In genomic region chr4:102780476-102781144, GRCh38 we compare ENCODE assay signal across 1 cellular context.
A peak's percentile ranks its signal among the peaks of the same experiment; 100 is the strongest.
TF ChIP-seq lines count a peak whose summit lies in the region.

No MANE protein-coding gene starts in this region.

TF ChIP-seq in K562, 482 proteins besides CTCF, POLR2A, EP300 and RAD21 (continued from another document and continues in another):
- TF ChIP-seq RBM14 (IDR thresholded peaks at IDR 0.05; ENCODE audit: borderline replicate concordance, insufficient read depth, low read depth, low read length) (no peak), ZNF586 (CRISPR knock-in tag; conservative IDR thresholded peaks at IDR 0.05) (no peak), MEF2A (IDR thresholded peaks at IDR 0.05; ENCODE audit: control insufficient read depth, low read depth, low read length) (no peak), CSDE1 (IDR thresholded peaks at IDR 0.05) (no peak), SMARCC2 (IDR thresholded peaks at IDR 0.05; ENCODE audit: low read depth) (no peak), TCFL5 (CRISPR knock-in tag; conservative IDR thresholded peaks at IDR 0.05) (no peak), MED1 (CRISPR knock-in tag; IDR thresholded peaks at IDR 0.05; ENCODE audit: borderline replicate concordance) (no peak), FOXM1 (IDR thresholded peaks at IDR 0.05; ENCODE audit: low read depth) (no peak), FOXM1 (CRISPR knock-in tag; IDR thresholded peaks at IDR 0.05; ENCODE audit: low read depth) (no peak), ZNF232 (CRISPR knock-in tag; IDR thresholded peaks at IDR 0.05) (no peak), ZNF77 (CRISPR knock-in tag; IDR thresholded peaks at IDR 0.05) (no peak), ZNF436 (CRISPR knock-in tag; IDR thresholded peaks at IDR 0.05) (no peak), MTA2 (IDR thresholded peaks at IDR 0.05; ENCODE audit: low read depth) (peak; percentile 41), PURB (CRISPR knock-in tag; IDR thresholded peaks at IDR 0.05; ENCODE audit: low read depth) (no peak), RFX5 (IDR thresholded peaks at IDR 0.05; ENCODE audit: low read depth, low read length) (no peak), CTBP1 (IDR thresholded peaks at IDR 0.05; ENCODE audit: borderline replicate concordance) (no peak), CREM (IDR thresholded peaks at IDR 0.05; ENCODE audit: low read depth) (peak; percentile 53; the same call in 1 of the 2 replicates), ZNF316 (IDR thresholded peaks at IDR 0.05) (peak; percentile 100), GABPB1 (CRISPR knock-in tag; IDR thresholded peaks at IDR 0.05) (no peak), ZNF124 (CRISPR knock-in tag; IDR thresholded peaks at IDR 0.05) (no peak), PPARD (CRISPR knock-in tag; IDR thresholded peaks at IDR 0.05) (no peak), CBFA2T2 (conservative IDR thresholded peaks at IDR 0.05) (peak; percentile 73), MEIS2 (IDR thresholded peaks at IDR 0.05; ENCODE audit: partially characterized antibody) (no peak), SMARCA5 (IDR thresholded peaks at IDR 0.05) (no peak), XRCC5 (IDR thresholded peaks at IDR 0.05; ENCODE audit: low read depth, low read length) (no peak), MTA1 (IDR thresholded peaks at IDR 0.05; ENCODE audit: borderline replicate concordance) (0 out of 2 replicates have a peak, but pooled peaks have one; percentile 44), GATA2 (CRISPR knock-in tag; IDR thresholded peaks at IDR 0.05) (no peak; the same call in 1 of the 2 replicates), MXD1 (CRISPR knock-in tag; IDR thresholded peaks at IDR 0.05; ENCODE audit: borderline replicate concordance, poor library complexity, severe bottlenecking) (no peak), CGGBP1 (CRISPR knock-in tag; IDR thresholded peaks at IDR 0.05) (no peak), MAX (CRISPR knock-in tag; IDR thresholded peaks at IDR 0.05) (no peak), NCOA6 (IDR thresholded peaks at IDR 0.05) (no peak), PTRF (tag; IDR thresholded peaks at IDR 0.05) (no peak), ZNF785 (CRISPR knock-in tag; IDR thresholded peaks at IDR 0.05) (no peak), USF1 (CRISPR knock-in tag; IDR thresholded peaks at IDR 0.05) (no peak), ZMIZ1 (IDR thresholded peaks at IDR 0.05; ENCODE audit: low read depth in 2 of 2, low read length in 2 of 2) (no peak), SAP30 (IDR thresholded peaks at IDR 0.05; ENCODE audit: borderline replicate concordance, insufficient read depth, low read depth, low read length, poor library complexity, severe bottlenecking) (no peak), NEUROD1 (IDR thresholded peaks at IDR 0.05; ENCODE audit: borderline replicate concordance, low read depth, low read length, partially characterized antibody) (no peak), NRF1 (conservative IDR thresholded peaks at IDR 0.05 in 1 of 2, IDR thresholded peaks at IDR 0.05 in 1 of 2) (no peak), TFAM (CRISPR knock-in tag; conservative IDR thresholded peaks at IDR 0.05) (no peak), GATAD2A (IDR thresholded peaks at IDR 0.05) (no peak), KLF13 (tag; IDR thresholded peaks at IDR 0.05; ENCODE audit: borderline replicate concordance, low read depth) (no peak), ZNF184 (CRISPR knock-in tag; IDR thresholded peaks at IDR 0.05) (no peak), E4F1 (CRISPR knock-in tag; IDR thresholded peaks at IDR 0.05; ENCODE audit: borderline replicate concordance) (no peak), THRA (IDR thresholded peaks at IDR 0.05) (no peak), ZNF134 (CRISPR knock-in tag; conservative IDR thresholded peaks at IDR 0.05) (no peak), ZZZ3 (IDR thresholded peaks at IDR 0.05) (no peak)
- TF ChIP-seq, protein P1, sequence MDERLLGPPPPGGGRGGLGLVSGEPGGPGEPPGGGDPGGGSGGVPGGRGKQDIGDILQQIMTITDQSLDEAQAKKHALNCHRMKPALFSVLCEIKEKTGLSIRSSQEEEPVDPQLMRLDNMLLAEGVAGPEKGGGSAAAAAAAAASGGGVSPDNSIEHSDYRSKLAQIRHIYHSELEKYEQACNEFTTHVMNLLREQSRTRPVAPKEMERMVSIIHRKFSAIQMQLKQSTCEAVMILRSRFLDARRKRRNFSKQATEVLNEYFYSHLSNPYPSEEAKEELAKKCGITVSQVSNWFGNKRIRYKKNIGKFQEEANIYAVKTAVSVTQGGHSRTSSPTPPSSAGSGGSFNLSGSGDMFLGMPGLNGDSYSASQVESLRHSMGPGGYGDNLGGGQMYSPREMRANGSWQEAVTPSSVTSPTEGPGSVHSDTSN (CRISPR knock-in tag; IDR thresholded peaks at IDR 0.05; ENCODE audit: low read depth) = no peak
- TF ChIP-seq, protein P1 (tag; conservative IDR thresholded peaks at IDR 0.05; ENCODE audit: low read depth) = no peak
- TF ChIP-seq, protein P2, sequence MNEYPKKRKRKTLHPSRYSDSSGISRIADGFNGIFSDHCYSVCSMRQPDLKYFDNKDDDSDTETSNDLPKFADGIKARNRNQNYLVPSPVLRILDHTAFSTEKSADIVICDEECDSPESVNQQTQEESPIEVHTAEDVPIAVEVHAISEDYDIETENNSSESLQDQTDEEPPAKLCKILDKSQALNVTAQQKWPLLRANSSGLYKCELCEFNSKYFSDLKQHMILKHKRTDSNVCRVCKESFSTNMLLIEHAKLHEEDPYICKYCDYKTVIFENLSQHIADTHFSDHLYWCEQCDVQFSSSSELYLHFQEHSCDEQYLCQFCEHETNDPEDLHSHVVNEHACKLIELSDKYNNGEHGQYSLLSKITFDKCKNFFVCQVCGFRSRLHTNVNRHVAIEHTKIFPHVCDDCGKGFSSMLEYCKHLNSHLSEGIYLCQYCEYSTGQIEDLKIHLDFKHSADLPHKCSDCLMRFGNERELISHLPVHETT (CRISPR knock-in tag; conservative IDR thresholded peaks at IDR 0.05 in 1 of 2, IDR thresholded peaks at IDR 0.05 in 1 of 2) = no peak
- TF ChIP-seq, protein P3, sequence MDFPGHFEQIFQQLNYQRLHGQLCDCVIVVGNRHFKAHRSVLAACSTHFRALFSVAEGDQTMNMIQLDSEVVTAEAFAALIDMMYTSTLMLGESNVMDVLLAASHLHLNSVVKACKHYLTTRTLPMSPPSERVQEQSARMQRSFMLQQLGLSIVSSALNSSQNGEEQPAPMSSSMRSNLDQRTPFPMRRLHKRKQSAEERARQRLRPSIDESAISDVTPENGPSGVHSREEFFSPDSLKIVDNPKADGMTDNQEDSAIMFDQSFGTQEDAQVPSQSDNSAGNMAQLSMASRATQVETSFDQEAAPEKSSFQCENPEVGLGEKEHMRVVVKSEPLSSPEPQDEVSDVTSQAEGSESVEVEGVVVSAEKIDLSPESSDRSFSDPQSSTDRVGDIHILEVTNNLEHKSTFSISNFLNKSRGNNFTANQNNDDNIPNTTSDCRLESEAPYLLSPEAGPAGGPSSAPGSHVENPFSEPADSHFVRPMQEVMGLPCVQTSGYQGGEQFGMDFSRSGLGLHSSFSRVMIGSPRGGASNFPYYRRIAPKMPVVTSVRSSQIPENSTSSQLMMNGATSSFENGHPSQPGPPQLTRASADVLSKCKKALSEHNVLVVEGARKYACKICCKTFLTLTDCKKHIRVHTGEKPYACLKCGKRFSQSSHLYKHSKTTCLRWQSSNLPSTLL (IDR thresholded peaks at IDR 0.05) = no peak
- TF ChIP-seq, protein P4, sequence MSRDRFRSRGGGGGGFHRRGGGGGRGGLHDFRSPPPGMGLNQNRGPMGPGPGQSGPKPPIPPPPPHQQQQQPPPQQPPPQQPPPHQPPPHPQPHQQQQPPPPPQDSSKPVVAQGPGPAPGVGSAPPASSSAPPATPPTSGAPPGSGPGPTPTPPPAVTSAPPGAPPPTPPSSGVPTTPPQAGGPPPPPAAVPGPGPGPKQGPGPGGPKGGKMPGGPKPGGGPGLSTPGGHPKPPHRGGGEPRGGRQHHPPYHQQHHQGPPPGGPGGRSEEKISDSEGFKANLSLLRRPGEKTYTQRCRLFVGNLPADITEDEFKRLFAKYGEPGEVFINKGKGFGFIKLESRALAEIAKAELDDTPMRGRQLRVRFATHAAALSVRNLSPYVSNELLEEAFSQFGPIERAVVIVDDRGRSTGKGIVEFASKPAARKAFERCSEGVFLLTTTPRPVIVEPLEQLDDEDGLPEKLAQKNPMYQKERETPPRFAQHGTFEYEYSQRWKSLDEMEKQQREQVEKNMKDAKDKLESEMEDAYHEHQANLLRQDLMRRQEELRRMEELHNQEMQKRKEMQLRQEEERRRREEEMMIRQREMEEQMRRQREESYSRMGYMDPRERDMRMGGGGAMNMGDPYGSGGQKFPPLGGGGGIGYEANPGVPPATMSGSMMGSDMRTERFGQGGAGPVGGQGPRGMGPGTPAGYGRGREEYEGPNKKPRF (IDR thresholded peaks at IDR 0.05; ENCODE audit: low read depth, low read length) = no peak
